ENCODE assay signal across 14 cellular contexts in genomic region chr3:189838291-189838690, GRCh38.
DNase-seq lines count a peak whose midpoint lies in the region; ATAC-seq, FAIRE-seq and TF ChIP-seq lines count a peak whose summit lies in the region.
"Had no signal": no experiment of that assay in that cellular context is flagged by ENCODE, and none has a peak within 500 bp of the region (broad histone marks: within the 10 kb centered on the region; RNA-seq: fewer than 3 reads in every experiment).

No MANE protein-coding gene starts in this region.

- TF ChIP-seq CTCF in RWPE2 (IDR thresholded peaks at IDR 0.05; ENCODE audit: poor library complexity, severe bottlenecking): no peak
- TF ChIP-seq CTCF in bronchial epithelial cell (IDR thresholded peaks at IDR 0.05; ENCODE audit: insufficient read depth, low read length, severe bottlenecking): no peak
- no peak for TF ChIP-seq CTCF in gastrocnemius medialis (IDR thresholded peaks at IDR 0.05 in 4 of 5, conservative IDR thresholded peaks at IDR 0.05 in 1 of 5)
- no peak for TF ChIP-seq CTCF in sigmoid colon (IDR thresholded peaks at IDR 0.05)

- no peak for TF ChIP-seq EP300 in sigmoid colon (IDR thresholded peaks at IDR 0.05)

- H3K27me3 ChIP-seq in RWPE2 (ENCODE audit: insufficient read depth, poor library complexity, severe bottlenecking) (no peaks in the 10 kb centered on the region), bronchial epithelial cell (ENCODE audit: control insufficient read depth, insufficient read depth, low read length) (no peaks in the 10 kb centered on the region), gastrocnemius medialis (no peaks in the 10 kb centered on the region), sigmoid colon (no peaks in the 10 kb centered on the region)
- H3K27me3 ChIP-seq: BE2C had no signal

- no peak overlapping the region for H3K4me3 ChIP-seq in RWPE2 (ENCODE audit: severe bottlenecking)
- H3K4me3 ChIP-seq in bronchial epithelial cell (ENCODE audit: low read depth, low read length): no peak overlapping the region
- no peak overlapping the region for H3K4me3 ChIP-seq in gastrocnemius medialis
- H3K4me3 ChIP-seq in sigmoid colon: no peak overlapping the region
- H3K4me3 ChIP-seq: K562 had no signal

- H3K36me3 ChIP-seq in RWPE2 (ENCODE audit: low read depth): peaks cover 32% of the 10 kb centered on the region
- H3K36me3 ChIP-seq in bronchial epithelial cell (ENCODE audit: control insufficient read depth, insufficient read depth, low read length): peaks cover 5% of the 10 kb centered on the region
- no peaks in the 10 kb centered on the region for H3K36me3 ChIP-seq in gastrocnemius medialis
- H3K36me3 ChIP-seq in sigmoid colon: no peaks in the 10 kb centered on the region
- H3K36me3 ChIP-seq: BE2C had no signal

- in situ Hi-C loops in gastrocnemius medialis (cut with MboI; ENCODE audit: low sequenced_read_pairs in 4 of 4): no loop called here

- H3K9me3 ChIP-seq in RWPE2 (ENCODE audit: severe bottlenecking) (no peaks in the 10 kb centered on the region), gastrocnemius medialis (no peaks in the 10 kb centered on the region), sigmoid colon (no peaks in the 10 kb centered on the region)
- H3K9me3 ChIP-seq: BE2C had no signal

- intact Hi-C loops in gastrocnemius medialis (cut with DNase I; ENCODE audit: low total_unique reads) (loop anchor here (5.0 to 10.0 kb wide), 2 partner anchors 151 to 483 kb away; no protein-coding TSS in a partner anchor), sigmoid colon (cut with DNase I) (no loop called here)

- DNase-seq in MV-4-11 (lab: John Stamatoyannopoulos, UW) (peak; percentile 55), RWPE2 (ENCODE audit: low spot score) (no peak), bronchial epithelial cell (ENCODE audit: low read depth) (peak; percentile 79), gastrocnemius medialis (no peak), HUDEP-2 (lab: John Stamatoyannopoulos, UW; ENCODE audit: unreplicated experiment in 76 of 76) (no peak), sigmoid colon (no peak), DMS153 (lab: John Stamatoyannopoulos, UW) (no peak)
- DNase-seq: BE2C; CD8-positive, alpha-beta memory T cell; HFFc6; NCI-H1105; NCI-H1694 treated with DMSO at 0.1 percent for 48 hours had no signal

- WGBS in sigmoid colon, 2 donors: 77 to 89% methylated on average over 6 of the region's 6 CpGs

- no peak for ATAC-seq in RWPE2 (ENCODE audit: low read depth)
- no peak for ATAC-seq in gastrocnemius medialis
- no peak for ATAC-seq in GM21447 (IDR thresholded peaks at IDR 0.05; ENCODE audit: unreplicated experiment)
- ATAC-seq: K562 had no signal

- FAIRE-seq in bronchial epithelial cell (lab: Jason Lieb, UNC): no peak
- FAIRE-seq: K562 had no signal

- H3K4me1 ChIP-seq in RWPE2 (ENCODE audit: insufficient read depth, poor library complexity, severe bottlenecking): peaks cover 94% of the 10 kb centered on the region
- H3K4me1 ChIP-seq in gastrocnemius medialis: peaks cover 20% of the 10 kb centered on the region in 2 donors
- no peaks in the 10 kb centered on the region for H3K4me1 ChIP-seq in sigmoid colon
- H3K4me1 ChIP-seq: BE2C had no signal

- TF ChIP-seq POLR2A in gastrocnemius medialis (IDR thresholded peaks at IDR 0.05) (no peak), sigmoid colon (IDR thresholded peaks at IDR 0.05) (no peak)

- peak overlapping the region; percentile 98 for H3K27ac ChIP-seq in RWPE2 (ENCODE audit: poor library complexity, severe bottlenecking)
- peak overlapping the region; percentile 67 to 87 (median 80) for H3K27ac ChIP-seq in gastrocnemius medialis
- H3K27ac ChIP-seq in sigmoid colon: no peak overlapping the region

Comparison
In these comparisons a context has a peak if more than half of its experiments do, and no peak if none do; other contexts are left out.
1. DNase-seq: peak in MV-4-11 (single experiment) and bronchial epithelial cell (single experiment); none in RWPE2 (single experiment), gastrocnemius medialis (0 of 2), HUDEP-2 (0 of 76), sigmoid colon (single experiment) and DMS153 (single experiment).
2. H3K27ac ChIP-seq: peak in RWPE2 (single experiment) and gastrocnemius medialis (4 of 4); none in sigmoid colon (0 of 4).